ENCODE assay signal across 1 cellular context in genomic region chr17:79831367-79832210, GRCh38.
TF ChIP-seq lines count a peak whose summit lies in the region.

No MANE protein-coding gene starts in this region.

TF ChIP-seq in K562, 482 proteins besides CTCF, POLR2A, EP300 and RAD21 (continued from another document and continues in another):
- TF ChIP-seq MYC (IDR thresholded peaks at IDR 0.05; ENCODE audit: low read depth, low read length), result peak; percentile 55; the same call in 1 of the 2 replicates
- peak; percentile 55; the same call in 1 of the 2 replicates for TF ChIP-seq MYC (CRISPR knock-in tag; IDR thresholded peaks at IDR 0.05; ENCODE audit: borderline replicate concordance, low read depth)
- no peak for TF ChIP-seq CAMTA2 (CRISPR knock-in tag; conservative IDR thresholded peaks at IDR 0.05)
- peak; percentile 64 for TF ChIP-seq CREM (IDR thresholded peaks at IDR 0.05; ENCODE audit: low read depth)
- no peak for TF ChIP-seq ZBED1 (IDR thresholded peaks at IDR 0.05)
- no peak for TF ChIP-seq POLR2AphosphoS2 (IDR thresholded peaks at IDR 0.05; ENCODE audit: low read length)
- TF ChIP-seq ZNF408 (CRISPR knock-in tag; IDR thresholded peaks at IDR 0.05; ENCODE audit: low read depth), result no peak
- peak; percentile 92 for TF ChIP-seq ZNF384 (IDR thresholded peaks at IDR 0.05; ENCODE audit: low read depth, low read length)
- no peak; the same call in 1 of the 2 replicates for TF ChIP-seq POLR2H (tag; IDR thresholded peaks at IDR 0.05; ENCODE audit: low read depth)
- TF ChIP-seq HES1 (IDR thresholded peaks at IDR 0.05; ENCODE audit: low read depth), result no peak
- peak; percentile 57; the same call in 1 of the 2 replicates for TF ChIP-seq HDGF (IDR thresholded peaks at IDR 0.05)
- no peak for TF ChIP-seq DLX4 (CRISPR knock-in tag; IDR thresholded peaks at IDR 0.05)
- TF ChIP-seq ZNF512 (tag; IDR thresholded peaks at IDR 0.05), result no peak
- TF ChIP-seq TRIM25 (IDR thresholded peaks at IDR 0.05; ENCODE audit: borderline replicate concordance), result no peak
- no peak; the same call in 1 of the 2 replicates for TF ChIP-seq TEAD4 (IDR thresholded peaks at IDR 0.05; ENCODE audit: low read length)
- no peak for TF ChIP-seq TEAD4 (CRISPR knock-in tag; IDR thresholded peaks at IDR 0.05; ENCODE audit: borderline replicate concordance)
- TF ChIP-seq HMGN3 (IDR thresholded peaks at IDR 0.05; ENCODE audit: borderline replicate concordance, extremely low read depth, insufficient read length, low read depth, low read length), result peak; percentile 72
- no peak for TF ChIP-seq TGIF2 (CRISPR knock-in tag; IDR thresholded peaks at IDR 0.05)
- TF ChIP-seq KHSRP (IDR thresholded peaks at IDR 0.05), result no peak
- peak in 1 of 2 experiments; percentile 49 for TF ChIP-seq E2F6 (IDR thresholded peaks at IDR 0.05; ENCODE audit: borderline replicate concordance in 1 of 2, extremely low read depth in 1 of 2, insufficient read depth in 1 of 2, insufficient read length in 1 of 2, low read depth in 1 of 2, low read length in 1 of 2, poor library complexity in 1 of 2, severe bottlenecking in 1 of 2)
- TF ChIP-seq MNT (conservative IDR thresholded peaks at IDR 0.05), result peak in 1 of 2 experiments; percentile 31; a peak in 3 of 4 replicates
- TF ChIP-seq POLR2AphosphoS5 (IDR thresholded peaks at IDR 0.05; ENCODE audit: control insufficient read depth, insufficient read depth, low read depth, low read length), result peak; percentile 47; the same call in 1 of the 2 replicates
- TF ChIP-seq ELK3 (CRISPR knock-in tag; IDR thresholded peaks at IDR 0.05), result no peak
- TF ChIP-seq PRDM10 (IDR thresholded peaks at IDR 0.05; ENCODE audit: partially characterized antibody), result peak; percentile 41
- TF ChIP-seq ZZZ3 (IDR thresholded peaks at IDR 0.05), result no peak
- TF ChIP-seq ZFP1 (CRISPR knock-in tag; IDR thresholded peaks at IDR 0.05), result no peak
- no peak for TF ChIP-seq FOXP4 (CRISPR knock-in tag; IDR thresholded peaks at IDR 0.05; ENCODE audit: borderline replicate concordance)
- no peak for TF ChIP-seq MCM7 (IDR thresholded peaks at IDR 0.05)
- TF ChIP-seq RHOXF2B (CRISPR knock-in tag; conservative IDR thresholded peaks at IDR 0.05), result 0 out of 2 replicates have a peak, but pooled peaks have one; percentile 3
